Comparison of ENCODE assay signal across 12 cellular contexts in the genomic region with DNA sequence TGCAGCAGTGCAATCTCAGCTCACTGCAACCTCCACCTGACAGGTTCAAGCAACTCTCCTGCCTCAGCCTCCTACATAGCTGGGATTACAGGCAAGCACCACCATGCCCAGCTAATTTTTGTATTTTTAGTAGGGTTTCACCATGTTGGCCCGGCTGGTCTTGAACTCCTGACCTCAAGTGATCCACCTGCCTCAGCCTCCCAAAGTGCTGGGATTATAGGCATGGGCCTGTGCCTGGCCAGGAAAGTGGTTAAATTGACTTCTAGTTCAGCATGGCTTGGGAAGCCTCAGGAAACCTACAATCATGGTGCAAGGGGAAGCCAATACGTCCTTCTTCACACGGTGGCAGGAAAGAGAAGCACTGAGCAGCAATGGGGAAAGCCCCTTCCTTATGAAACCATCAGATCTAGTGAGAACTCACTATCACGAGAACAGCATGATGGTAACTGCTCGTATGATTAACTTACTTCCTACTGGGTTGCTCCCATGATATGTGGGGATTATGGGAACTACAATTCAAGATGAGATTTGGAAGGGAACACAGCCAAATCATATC. TPM values are rescaled to one million over a fixed set of nuclear protein-coding genes. Genes with fewer than 3 reads are reported as not detected.
DNase-seq lines count a peak whose midpoint lies in the region; ATAC-seq and TF ChIP-seq lines count a peak whose summit lies in the region.
"Not testable (repeated sequence)": the region's sequence is repeated elsewhere in the genome, so short reads cannot be mapped to it uniquely, and the experiment has no call there.
"Had no signal": no experiment of that assay in that cellular context is flagged by ENCODE, and none has a peak within 500 bp of the region (broad histone marks: within the 10 kb centered on the region; RNA-seq: fewer than 3 reads in every experiment).

No MANE protein-coding gene starts in this region.

- peaks cover 18 to 33% (median 30%) of the 10 kb centered on the region in 4 donors for H3K4me1 Mint-ChIP-seq in CD4-positive, alpha-beta memory T cell
- peaks cover 45 to 56% (median 47%) of the 10 kb centered on the region in 3 donors for H3K4me1 Mint-ChIP-seq in T-cell
- H3K4me1 Mint-ChIP-seq in activated T-cell treated with anti-CD3 and anti-CD28 coated beads, Interleukin-2, amount 50 U/mL, for 4 hours (ENCODE audit: low read depth): peaks cover 52% of the 10 kb centered on the region
- peaks cover 38% of the 10 kb centered on the region for H3K4me1 Mint-ChIP-seq in stimulated activated effector memory CD8-positive, alpha-beta T cell treated with anti-CD3 and anti-CD28 coated beads, Interleukin-12 subunit alpha, Interleukin-12 subunit beta, amount 100 ng/mL, for 72 hours

- not testable (repeated sequence) for H3K4me3 Mint-ChIP-seq in CD4-positive, alpha-beta memory T cell; T-cell; activated T-cell treated with anti-CD3 and anti-CD28 coated beads, Interleukin-2, amount 50 U/mL, for 4 hours; stimulated activated effector memory CD8-positive, alpha-beta T cell treated with anti-CD3 and anti-CD28 coated beads, Interleukin-12 subunit alpha, Interleukin-12 subunit beta, amount 100 ng/mL, for 72 hours

- H3K27me3 ChIP-seq in CD4-positive, alpha-beta memory T cell (ENCODE audit: insufficient read depth, low read length): not testable (repeated sequence)

- H3K36me3 Mint-ChIP-seq in CD4-positive, alpha-beta memory T cell; T-cell; activated T-cell treated with anti-CD3 and anti-CD28 coated beads, Interleukin-2, amount 50 U/mL, for 4 hours (ENCODE audit: insufficient read depth); stimulated activated effector memory CD8-positive, alpha-beta T cell treated with anti-CD3 and anti-CD28 coated beads, Interleukin-12 subunit alpha, Interleukin-12 subunit beta, amount 100 ng/mL, for 72 hours: not testable (repeated sequence)

- peak overlapping the region; percentile 96 for H3K27ac ChIP-seq in CD4-positive, alpha-beta memory T cell (ENCODE audit: low read depth, low read length)

- H3K27ac Mint-ChIP-seq in CD4-positive, alpha-beta memory T cell: peak overlapping the region in 1 of 7 donors; percentile 95
- not testable (repeated sequence) for H3K27ac Mint-ChIP-seq in T-cell; stimulated activated effector memory CD8-positive, alpha-beta T cell treated with anti-CD3 and anti-CD28 coated beads, Interleukin-12 subunit alpha, Interleukin-12 subunit beta, amount 100 ng/mL, for 72 hours

- peak; percentile 30 for TF ChIP-seq POLR2A in GM19099 (IDR thresholded peaks at IDR 0.05; ENCODE audit: extremely low read depth, insufficient read length, low read depth)

- H3K4me3 ChIP-seq in CD4-positive, alpha-beta memory T cell (ENCODE audit: low read length in 2 of 2): peak overlapping the region; percentile 8 to 88

- POLR2A ChIA-PET in CD4-positive, alpha-beta memory T cell (lab: Charles Lee; ENCODE audit: partially characterized antibody): interaction anchor here (0.7 to 3.5 kb wide), 25 partner anchors 9 to 190 kb away, joined by 3 to 43 read pairs (median 5); partner anchors contain the start of genes LY9, SLAMF1 and SLAMF6
- POLR2A ChIA-PET in T-cell (lab: Charles Lee): interaction anchor here (0.6 kb wide), 3 partner anchors 116 to 307 kb away, joined by 4 to 8 read pairs (median 6); no protein-coding TSS in a partner anchor

- CTCF ChIA-PET in CD4-positive, alpha-beta memory T cell (lab: Charles Lee; ENCODE audit: partially characterized antibody): interaction anchor here (0.5 to 7.5 kb wide), 13 partner anchors 10 to 319 kb away, joined by 3 to 103 read pairs (median 5); no protein-coding TSS in a partner anchor
- CTCF ChIA-PET in T-cell (lab: Charles Lee): interaction anchor here (0.6 to 5.3 kb wide), 13 partner anchors 8 to 453 kb away, joined by 3 to 52 read pairs (median 5); partner anchors contain the start of gene PPOX (in 1 of the 2)

- H3K27me3 Mint-ChIP-seq in CD4-positive, alpha-beta memory T cell; T-cell; activated T-cell treated with anti-CD3 and anti-CD28 coated beads, Interleukin-2, amount 50 U/mL, for 4 hours (ENCODE audit: low read depth): not testable (repeated sequence)

- peaks cover 54% of the 10 kb centered on the region for H3K4me1 ChIP-seq in CD4-positive, alpha-beta memory T cell (ENCODE audit: insufficient read depth, low read length)

- H3K9me3 ChIP-seq in CD4-positive, alpha-beta memory T cell (ENCODE audit: control insufficient read depth in 1 of 2, low read length in 2 of 2): not testable (repeated sequence)

- H3K9me3 Mint-ChIP-seq in CD4-positive, alpha-beta memory T cell; T-cell; activated T-cell treated with anti-CD3 and anti-CD28 coated beads, Interleukin-2, amount 50 U/mL, for 4 hours; stimulated activated effector memory CD8-positive, alpha-beta T cell treated with anti-CD3 and anti-CD28 coated beads, Interleukin-12 subunit alpha, Interleukin-12 subunit beta, amount 100 ng/mL, for 72 hours: not testable (repeated sequence)

- intact Hi-C loops in CD4-positive, alpha-beta memory T cell (cut with micrococcal nuclease): loop anchor here (1.0 to 2.0 kb wide), 4 partner anchors 14 to 84 kb away; partner anchors contain the start of gene LY9
- intact Hi-C loops in left ventricle myocardium superior (cut with micrococcal nuclease): not testable (repeated sequence)

- H3K36me3 ChIP-seq in CD4-positive, alpha-beta memory T cell (ENCODE audit: insufficient read depth, low read length): not testable (repeated sequence)

- ATAC-seq in HG02610 (IDR thresholded peaks at IDR 0.05; ENCODE audit: unreplicated experiment) (peak; percentile 44), HG03565 (IDR thresholded peaks at IDR 0.05; ENCODE audit: unreplicated experiment) (peak; percentile 34), T-cell (replicated peaks in 1 of 4) (peak; percentile 39 to 64 (median 43)), left ventricle myocardium superior (peak; percentile 47)
- peak; percentile 50 to 54 for ATAC-seq in activated T-cell treated with anti-CD3 and anti-CD28 coated beads, Interleukin-2, amount 50 U/mL, for 4 hours
- ATAC-seq in stimulated activated effector memory CD8-positive, alpha-beta T cell treated with anti-CD3 and anti-CD28 coated beads, Interleukin-12 subunit alpha, Interleukin-12 subunit beta, amount 100 ng/mL, for 72 hours: peak; percentile 62

- peak; percentile 58 to 82 (median 63) for DNase-seq in CD4-positive, alpha-beta memory T cell
- DNase-seq in T-cell: peak in 28 of 34 experiments; percentile 19 to 60 (median 39)
- peak; percentile 30 for DNase-seq in activated T-cell treated with anti-CD3 and anti-CD28 coated beads, Interleukin-2, amount 50 U/mL, for 4 hours
- not testable (repeated sequence) for DNase-seq in left ventricle myocardium superior
- peak in 1 of 2 donors; percentile 72 for DNase-seq in stimulated activated effector memory CD8-positive, alpha-beta T cell treated with anti-CD3 and anti-CD28 coated beads, Interleukin-12 subunit alpha, Interleukin-12 subunit beta, amount 100 ng/mL, for 72 hours (ENCODE audit: low spot score in 2 of 2)

RNA-seq across cellular contexts. Expression of gene CD48, which starts 1.0 kb away (rescaled TPM):
- 100 to 1,000 TPM; 301 to 329 TPM for total RNA-seq in CD4-positive, alpha-beta memory T cell
- polyA plus RNA-seq in CD4-positive, alpha-beta memory T cell: 100 to 1,000 TPM; 228 to 246 TPM
- total RNA-seq in T-cell: 100 to 1,000 TPM; 249 to 393 (median 273) TPM
- total RNA-seq in activated T-cell treated with anti-CD3 and anti-CD28 coated beads, Interleukin-2, amount 50 U/mL, for 4 hours: 100 to 1,000 TPM; 313 to 347 (median 336) TPM
- total RNA-seq in left ventricle myocardium superior: 2.4 TPM
- total RNA-seq: Daoy, mammary epithelial cell had no signal
- polyA plus RNA-seq: AG04450, hepatocyte, mammary epithelial cell had no signal

RNA-seq across cellular contexts. Expression of gene SLAMF7, which starts 26.4 kb away (rescaled TPM):
- 1 to 10 TPM; 8.1 to 8.2 TPM for total RNA-seq in CD4-positive, alpha-beta memory T cell
- polyA plus RNA-seq in CD4-positive, alpha-beta memory T cell: 1 to 10 TPM; 2.8 TPM
- total RNA-seq in T-cell (10 to 100 TPM in 4 of 5 donors, 1 to 10 TPM in 1; 9.5 to 32.0 (median 25.5) TPM), left ventricle myocardium superior (0.50 TPM)
- 10 to 100 TPM; 44.1 to 80.5 (median 71.7) TPM for total RNA-seq in activated T-cell treated with anti-CD3 and anti-CD28 coated beads, Interleukin-2, amount 50 U/mL, for 4 hours
- polyA plus RNA-seq: AG04450, hepatocyte had no signal

Comparison
In these comparisons a context has a peak if more than half of its experiments do, and no peak if none do; other contexts are left out.
1. RNA of gene CD48, which starts 1.0 kb away (total RNA-seq): 313 to 347 TPM in activated T-cell treated with anti-CD3 and anti-CD28 coated beads, Interleukin-2, amount 50 U/mL, for 4 hours, 301 to 329 TPM in CD4-positive, alpha-beta memory T cell and 249 to 393 TPM in T-cell; 2.4 TPM in left ventricle myocardium superior (single experiment); every median in the first group is over 10 times any median in the second.
2. Peak in every context shown above with its lines, with median percentiles within 50 percentile points of each other: ATAC-seq.